ENCODE assay signal across 21 cellular contexts in the genomic region with DNA sequence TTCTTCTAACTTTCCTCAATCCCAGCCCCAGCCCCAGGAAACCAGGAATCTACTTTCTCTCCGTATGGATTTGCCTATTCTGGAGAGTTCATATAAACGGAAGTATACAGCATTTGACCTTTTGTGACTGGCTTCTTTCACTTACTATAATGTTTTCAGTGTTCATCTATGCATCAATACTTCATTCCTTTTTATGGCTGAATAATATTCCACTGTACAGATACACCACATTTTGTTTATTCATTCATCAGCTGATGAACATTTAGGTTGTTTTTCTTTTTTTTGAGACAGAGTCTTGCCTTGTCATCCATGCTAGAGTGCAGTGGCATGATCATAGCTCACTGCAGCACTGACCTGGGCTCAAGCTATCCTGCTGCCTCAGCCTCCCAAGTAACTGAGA.
"Had no signal": no experiment of that assay in that cellular context is flagged by ENCODE, and none has a peak within 500 bp of the region (broad histone marks: within the 10 kb centered on the region; RNA-seq: fewer than 3 reads in every experiment).

No MANE protein-coding gene starts in this region.

- H3K4me3 Mint-ChIP-seq: activated CD8-positive, alpha-beta memory T cell treated with anti-CD3 and anti-CD28 coated beads, Interleukin-2, amount 10 ng/mL, durations not matched to agents 7 days and 5 days; activated naive CD4-positive, alpha-beta T cell treated with anti-CD3 and anti-CD28 coated beads for 36 hours; activated naive CD8-positive, alpha-beta T cell; activated T-cell treated with anti-CD3 and anti-CD28 coated beads, Interleukin-2, amount 50 U/mL, for 24 hours; activated T-helper 1 cell treated with anti-CD3 and anti-CD28 coated beads, Interleukin-12 subunit alpha, Interleukin-12 subunit beta, Interleukin-2, Interleukin-4 antibody, amounts not matched to agents 30 ng/mL and 10 ng/mL and 1 ng/mL, durations not matched to agents 14 hours and 24 hours and 36 hours; T-helper 1 cell treated with Interleukin-12 subunit alpha and Interleukin-12 subunit beta and Interleukin-4 antibody, amounts not matched to agents 30 μg/mL and 1 μg/mL, for 36 hours had no signal

- H3K36me3 ChIP-seq: brain microvascular endothelial cell, cardiac muscle cell, MG63, Peyer's patch had no signal

- H3K36me3 Mint-ChIP-seq: activated CD8-positive, alpha-beta memory T cell treated with anti-CD3 and anti-CD28 coated beads, Interleukin-2, amount 10 ng/mL, durations not matched to agents 7 days and 5 days; activated naive CD8-positive, alpha-beta T cell had no signal

- DNase-seq: activated CD4-positive, CD25-positive, alpha-beta regulatory T cell; activated CD8-positive, alpha-beta memory T cell treated with anti-CD3 and anti-CD28 coated beads, Interleukin-2, amount 10 ng/mL, durations not matched to agents 7 days and 5 days; activated effector memory CD4-positive, alpha-beta T cell treated with Interleukin-2 at 50 U/mL for 16 hours; activated naive CD4-positive, alpha-beta T cell treated with anti-CD3 and anti-CD28 coated beads for 36 hours; activated T-cell treated with anti-CD3 and anti-CD28 coated beads, Interleukin-2, amount 50 U/mL, for 24 hours; brain microvascular endothelial cell; MG63; MV-4-11; NCI-H1436 treated with DMSO at 0.1 percent for 48 hours; NCI-H187; NCI-H69; SHP77; SW 1271; T1000 had no signal

- ATAC-seq: activated CD8-positive, alpha-beta memory T cell treated with anti-CD3 and anti-CD28 coated beads, Interleukin-2, amount 10 ng/mL, durations not matched to agents 7 days and 5 days; SK-N-SH treated with all-trans-retinoic acid at 6 μM for 48 hours had no signal

- H3K9me3 Mint-ChIP-seq: activated naive CD4-positive, alpha-beta T cell treated with anti-CD3 and anti-CD28 coated beads for 36 hours; activated T-cell treated with anti-CD3 and anti-CD28 coated beads, Interleukin-2, amount 50 U/mL, for 24 hours; activated T-helper 1 cell treated with anti-CD3 and anti-CD28 coated beads, Interleukin-12 subunit alpha, Interleukin-12 subunit beta, Interleukin-2, Interleukin-4 antibody, amounts not matched to agents 30 ng/mL and 10 ng/mL and 1 ng/mL, durations not matched to agents 14 hours and 24 hours and 36 hours; T-helper 1 cell treated with Interleukin-12 subunit alpha and Interleukin-12 subunit beta and Interleukin-4 antibody, amounts not matched to agents 30 μg/mL and 1 μg/mL, for 36 hours had no signal

- H3K27ac ChIP-seq: brain microvascular endothelial cell, cardiac muscle cell, Peyer's patch, SJSA1 had no signal

- H3K27me3 ChIP-seq: brain microvascular endothelial cell, cardiac muscle cell, MG63, Peyer's patch, SJSA1 had no signal

- H3K4me3 ChIP-seq: cardiac muscle cell, MG63, Peyer's patch, SJSA1 had no signal

- H3K27ac Mint-ChIP-seq: activated CD8-positive, alpha-beta memory T cell treated with anti-CD3 and anti-CD28 coated beads, Interleukin-2, amount 10 ng/mL, durations not matched to agents 7 days and 5 days; activated naive CD4-positive, alpha-beta T cell treated with anti-CD3 and anti-CD28 coated beads for 36 hours; activated naive CD8-positive, alpha-beta T cell; activated T-cell treated with anti-CD3 and anti-CD28 coated beads, Interleukin-2, amount 50 U/mL, for 24 hours; activated T-helper 1 cell treated with anti-CD3 and anti-CD28 coated beads, Interleukin-12 subunit alpha, Interleukin-12 subunit beta, Interleukin-2, Interleukin-4 antibody, amounts not matched to agents 30 ng/mL and 10 ng/mL and 1 ng/mL, durations not matched to agents 14 hours and 24 hours and 36 hours; T-helper 1 cell treated with Interleukin-12 subunit alpha and Interleukin-12 subunit beta and Interleukin-4 antibody, amounts not matched to agents 30 μg/mL and 1 μg/mL, for 36 hours had no signal

- H3K9me3 ChIP-seq: MG63, Peyer's patch, SJSA1 had no signal
